Comparison of ENCODE assay signal across 17 cellular contexts in genomic region chr22:24827305-24827704, GRCh38. TPM values are rescaled to one million over a fixed set of nuclear protein-coding genes. Genes with fewer than 3 reads are reported as not detected.
DNase-seq lines count a peak whose midpoint lies in the region; ATAC-seq and TF ChIP-seq lines count a peak whose summit lies in the region.
"Had no signal": no experiment of that assay in that cellular context is flagged by ENCODE, and none has a peak within 500 bp of the region (broad histone marks: within the 10 kb centered on the region; RNA-seq: fewer than 3 reads in every experiment).

No MANE protein-coding gene starts in this region.

- no peak overlapping the region for H3K4me3 ChIP-seq in lower lobe of right lung
- H3K4me3 ChIP-seq: breast epithelium, heart right ventricle, right lobe of liver had no signal

- ATAC-seq in lower lobe of right lung (peak; percentile 86 to 90), GM18861 (IDR thresholded peaks at IDR 0.05; ENCODE audit: unreplicated experiment) (no peak), GM18867 (IDR thresholded peaks at IDR 0.05; ENCODE audit: unreplicated experiment) (no peak)
- ATAC-seq: heart right ventricle, right lobe of liver had no signal

- H3K36me3 Mint-ChIP-seq in activated T-helper 2 cell treated with anti-CD3 and anti-CD28 coated beads, Interferon-gamma antibody, Interleukin-2, Interleukin-4, amounts not matched to agents 10 μg/mL and 5 μg/mL and 100 μg/mL, durations not matched to agents 14 hours and 24 hours and 36 hours (ENCODE audit: low read depth) = no peaks in the 10 kb centered on the region
- H3K36me3 Mint-ChIP-seq: activated CD4-positive, alpha-beta memory T cell treated with anti-CD3 and anti-CD28 coated beads for 36 hours; activated naive CD8-positive, alpha-beta T cell treated with anti-CD3 and anti-CD28 coated beads for 36 hours had no signal

- intact Hi-C loops in lower lobe of right lung (cut with DNase I) = no loop called here
- intact Hi-C loops in activated T-helper 2 cell treated with anti-CD3 and anti-CD28 coated beads, Interferon-gamma antibody, Interleukin-2, Interleukin-4, amounts not matched to agents 10 μg/mL and 5 μg/mL and 100 μg/mL, durations not matched to agents 14 hours and 24 hours and 36 hours (cut with micrococcal nuclease) = no loop called here

- H3K4me1 Mint-ChIP-seq in activated T-helper 2 cell treated with anti-CD3 and anti-CD28 coated beads, Interferon-gamma antibody, Interleukin-2, Interleukin-4, amounts not matched to agents 10 μg/mL and 5 μg/mL and 100 μg/mL, durations not matched to agents 14 hours and 24 hours and 36 hours (ENCODE audit: low read depth) = no peaks in the 10 kb centered on the region
- H3K4me1 Mint-ChIP-seq: activated naive CD8-positive, alpha-beta T cell treated with anti-CD3 and anti-CD28 coated beads for 36 hours had no signal

- H3K4me1 ChIP-seq in lower lobe of right lung = no peaks in the 10 kb centered on the region
- H3K4me1 ChIP-seq: breast epithelium, right lobe of liver had no signal

- no peaks in the 10 kb centered on the region for H3K36me3 ChIP-seq in lower lobe of right lung
- H3K36me3 ChIP-seq: breast epithelium, heart right ventricle, neutrophil, right lobe of liver had no signal

- DNase-seq in COR-L47 (lab: John Stamatoyannopoulos, UW) = peak; percentile 96
- DNase-seq in NCI-H1105 treated with DMSO at 0.1 percent for 48 hours (lab: John Stamatoyannopoulos, UW) = peak; percentile 28
- peak; percentile 60 for DNase-seq in NCI-H774 (lab: John Stamatoyannopoulos, UW)
- DNase-seq in lower lobe of right lung = peak; percentile 70
- no peak for DNase-seq in T-helper 9 cell
- no peak for DNase-seq in activated T-helper 2 cell treated with anti-CD3 and anti-CD28 coated beads, Interferon-gamma antibody, Interleukin-2, Interleukin-4, amounts not matched to agents 10 μg/mL and 5 μg/mL and 100 μg/mL, durations not matched to agents 14 hours and 24 hours and 36 hours (ENCODE audit: low spot score)
- DNase-seq: activated CD4-positive, alpha-beta memory T cell treated with anti-CD3 and anti-CD28 coated beads for 36 hours; activated naive CD8-positive, alpha-beta T cell treated with anti-CD3 and anti-CD28 coated beads for 36 hours; activated T-cell treated with anti-CD3 and anti-CD28 coated beads, Interleukin-2, amount 50 U/mL, for 48 hours; heart right ventricle; IMR-90; right lobe of liver; SW 1271 had no signal

- H3K9me3 Mint-ChIP-seq in activated T-helper 2 cell treated with anti-CD3 and anti-CD28 coated beads, Interferon-gamma antibody, Interleukin-2, Interleukin-4, amounts not matched to agents 10 μg/mL and 5 μg/mL and 100 μg/mL, durations not matched to agents 14 hours and 24 hours and 36 hours = no peaks in the 10 kb centered on the region
- H3K9me3 Mint-ChIP-seq: activated CD4-positive, alpha-beta memory T cell treated with anti-CD3 and anti-CD28 coated beads for 36 hours; activated naive CD8-positive, alpha-beta T cell treated with anti-CD3 and anti-CD28 coated beads for 36 hours had no signal

- no peaks in the 10 kb centered on the region for H3K27me3 ChIP-seq in lower lobe of right lung (ENCODE audit: low read depth)
- H3K27me3 ChIP-seq: breast epithelium, heart right ventricle, neutrophil, right lobe of liver had no signal

- H3K27me3 Mint-ChIP-seq in activated T-helper 2 cell treated with anti-CD3 and anti-CD28 coated beads, Interferon-gamma antibody, Interleukin-2, Interleukin-4, amounts not matched to agents 10 μg/mL and 5 μg/mL and 100 μg/mL, durations not matched to agents 14 hours and 24 hours and 36 hours (ENCODE audit: low read depth) = peaks cover 3% of the 10 kb centered on the region
- H3K27me3 Mint-ChIP-seq: activated CD4-positive, alpha-beta memory T cell treated with anti-CD3 and anti-CD28 coated beads for 36 hours; activated naive CD8-positive, alpha-beta T cell treated with anti-CD3 and anti-CD28 coated beads for 36 hours had no signal

- no peaks in the 10 kb centered on the region for H3K9me3 ChIP-seq in lower lobe of right lung
- H3K9me3 ChIP-seq: breast epithelium, heart right ventricle, neutrophil, right lobe of liver had no signal

- H3K27ac ChIP-seq in lower lobe of right lung = no peak overlapping the region
- H3K27ac ChIP-seq: breast epithelium, heart right ventricle, neutrophil, right lobe of liver had no signal

- H3K4me3 Mint-ChIP-seq in activated T-helper 2 cell treated with anti-CD3 and anti-CD28 coated beads, Interferon-gamma antibody, Interleukin-2, Interleukin-4, amounts not matched to agents 10 μg/mL and 5 μg/mL and 100 μg/mL, durations not matched to agents 14 hours and 24 hours and 36 hours (ENCODE audit: low read depth) = no peak overlapping the region
- H3K4me3 Mint-ChIP-seq: activated CD4-positive, alpha-beta memory T cell treated with anti-CD3 and anti-CD28 coated beads for 36 hours; activated naive CD8-positive, alpha-beta T cell treated with anti-CD3 and anti-CD28 coated beads for 36 hours had no signal

- no peak overlapping the region for H3K27ac Mint-ChIP-seq in activated T-helper 2 cell treated with anti-CD3 and anti-CD28 coated beads, Interferon-gamma antibody, Interleukin-2, Interleukin-4, amounts not matched to agents 10 μg/mL and 5 μg/mL and 100 μg/mL, durations not matched to agents 14 hours and 24 hours and 36 hours
- H3K27ac Mint-ChIP-seq: activated CD4-positive, alpha-beta memory T cell treated with anti-CD3 and anti-CD28 coated beads for 36 hours; activated naive CD8-positive, alpha-beta T cell treated with anti-CD3 and anti-CD28 coated beads for 36 hours had no signal

- no peak for TF ChIP-seq CTCF in lower lobe of right lung (IDR thresholded peaks at IDR 0.05)

RNA-seq across cellular contexts. Expression of gene SGSM1, which starts 21.3 kb away (rescaled TPM):
- 2.9 TPM for total RNA-seq in lower lobe of right lung
- 0.07 TPM in 1 of 2 replicates, not detected in the other for total RNA-seq in activated T-helper 2 cell treated with anti-CD3 and anti-CD28 coated beads, Interferon-gamma antibody, Interleukin-2, Interleukin-4, amounts not matched to agents 10 μg/mL and 5 μg/mL and 100 μg/mL, durations not matched to agents 14 hours and 24 hours and 36 hours
- total RNA-seq: IMR-90 had no signal

RNA-seq across cellular contexts. Expression of gene PIWIL3, which starts 52.8 kb away (rescaled TPM):
- not detected for total RNA-seq in lower lobe of right lung
- not detected in 2 replicates for total RNA-seq in activated T-helper 2 cell treated with anti-CD3 and anti-CD28 coated beads, Interferon-gamma antibody, Interleukin-2, Interleukin-4, amounts not matched to agents 10 μg/mL and 5 μg/mL and 100 μg/mL, durations not matched to agents 14 hours and 24 hours and 36 hours
- total RNA-seq: activated CD4-positive, alpha-beta memory T cell treated with anti-CD3 and anti-CD28 coated beads for 36 hours; activated naive CD8-positive, alpha-beta T cell treated with anti-CD3 and anti-CD28 coated beads for 36 hours; breast epithelium; heart right ventricle; IMR-90; right lobe of liver had no signal

Comparison
In these comparisons a context has a peak if more than half of its experiments do, and no peak if none do; other contexts are left out.
1. DNase-seq: peak in COR-L47 (single experiment), NCI-H1105 treated with DMSO at 0.1 percent for 48 hours (single experiment), NCI-H774 (single experiment) and lower lobe of right lung (single experiment); none in T-helper 9 cell (single experiment) and activated T-helper 2 cell treated with anti-CD3 and anti-CD28 coated beads, Interferon-gamma antibody, Interleukin-2, Interleukin-4, amounts not matched to agents 10 μg/mL and 5 μg/mL and 100 μg/mL, durations not matched to agents 14 hours and 24 hours and 36 hours (single experiment).
2. ATAC-seq: peak in lower lobe of right lung (2 of 2); none in GM18861 (single experiment) and GM18867 (single experiment).